ENCODE assay signal across 8 cellular contexts in genomic region chr4:182938213-182938645, GRCh38. TPM values are rescaled to one million over a fixed set of nuclear protein-coding genes. Genes with fewer than 3 reads are reported as not detected.
DNase-seq lines count a peak whose midpoint lies in the region; ATAC-seq lines count a peak whose summit lies in the region.

No MANE protein-coding gene starts in this region.

- H3K27me3 Mint-ChIP-seq in activated CD4-positive, alpha-beta T cell treated with anti-CD3 and anti-CD28 coated beads, Interleukin-2, amount 10 ng/mL, durations not matched to agents 7 days and 5 days, result peaks cover 14% of the 10 kb centered on the region
- H3K27me3 Mint-ChIP-seq in memory B cell, result peaks cover 14% of the 10 kb centered on the region

- H3K36me3 Mint-ChIP-seq in activated CD4-positive, alpha-beta T cell treated with anti-CD3 and anti-CD28 coated beads, Interleukin-2, amount 10 ng/mL, durations not matched to agents 7 days and 5 days (ENCODE audit: low read depth), result no peaks in the 10 kb centered on the region
- H3K36me3 Mint-ChIP-seq in memory B cell, result no peaks in the 10 kb centered on the region

- H3K4me1 Mint-ChIP-seq in activated CD4-positive, alpha-beta T cell treated with anti-CD3 and anti-CD28 coated beads, Interleukin-2, amount 10 ng/mL, durations not matched to agents 7 days and 5 days, result peaks cover 2% of the 10 kb centered on the region
- H3K4me1 Mint-ChIP-seq in memory B cell, result no peaks in the 10 kb centered on the region

- H3K4me3 Mint-ChIP-seq in activated CD4-positive, alpha-beta T cell treated with anti-CD3 and anti-CD28 coated beads, Interleukin-2, amount 10 ng/mL, durations not matched to agents 7 days and 5 days, result no peak overlapping the region
- no peak overlapping the region for H3K4me3 Mint-ChIP-seq in memory B cell

- CTCF ChIA-PET in activated CD4-positive, alpha-beta T cell treated with anti-CD3 and anti-CD28 coated beads, Interleukin-2, amount 10 ng/mL, durations not matched to agents 7 days and 5 days (lab: Charles Lee), result interaction anchor here (0.9 to 5.1 kb wide), 12 partner anchors 12 to 327 kb away, joined by 3 to 26 read pairs (median 4); no protein-coding TSS in a partner anchor

- no peak overlapping the region for H3K27ac Mint-ChIP-seq in activated CD4-positive, alpha-beta T cell treated with anti-CD3 and anti-CD28 coated beads, Interleukin-2, amount 10 ng/mL, durations not matched to agents 7 days and 5 days
- no peak overlapping the region for H3K27ac Mint-ChIP-seq in memory B cell

- DNase-seq in AG20443 (ENCODE audit: low spot score), result peak; percentile 92
- DNase-seq in NCI-H510A (lab: John Stamatoyannopoulos, UW), result peak; percentile 21
- DNase-seq in activated CD4-positive, alpha-beta T cell treated with anti-CD3 and anti-CD28 coated beads, Interleukin-2, amount 10 ng/mL, durations not matched to agents 7 days and 5 days, result peak; percentile 62
- peak; percentile 86 for DNase-seq in dermis blood vessel endothelial cell
- DNase-seq in memory B cell (ENCODE audit: low spot score in 2 of 2), result peak; percentile 54 to 62
- peak; percentile 50 to 63 for DNase-seq in stimulated activated CD8-positive, alpha-beta memory T cell treated with anti-CD3 and anti-CD28 coated beads, Interleukin-2, amount 100 ng/mL, for 48 hours (ENCODE audit: low read depth in 2 of 2)

- ATAC-seq in GM18867 (IDR thresholded peaks at IDR 0.05; ENCODE audit: unreplicated experiment) (peak; percentile 97), HG03045 (IDR thresholded peaks at IDR 0.05; ENCODE audit: unreplicated experiment) (peak; percentile 96), memory B cell (ENCODE audit: low read depth) (peak; percentile 92)

- H3K9me3 Mint-ChIP-seq in activated CD4-positive, alpha-beta T cell treated with anti-CD3 and anti-CD28 coated beads, Interleukin-2, amount 10 ng/mL, durations not matched to agents 7 days and 5 days, result no peaks in the 10 kb centered on the region
- no peaks in the 10 kb centered on the region for H3K9me3 Mint-ChIP-seq in memory B cell

- POLR2A ChIA-PET in activated CD4-positive, alpha-beta T cell treated with anti-CD3 and anti-CD28 coated beads, Interleukin-2, amount 10 ng/mL, durations not matched to agents 7 days and 5 days (lab: Charles Lee), result no interaction called here

RNA-seq across cellular contexts. Expression of gene DCTD, which starts 21.0 kb away (rescaled TPM):
- total RNA-seq in activated CD4-positive, alpha-beta T cell treated with anti-CD3 and anti-CD28 coated beads, Interleukin-2, amount 10 ng/mL, durations not matched to agents 7 days and 5 days, result 10 to 100 TPM; 60.0 to 65.9 TPM
- 77.3 and 107 TPM in 2 replicates for total RNA-seq in dermis blood vessel endothelial cell

Comparison
In these comparisons a context has a peak if more than half of its experiments do, and no peak if none do; other contexts are left out.
1. Peak in every context shown above with its lines: DNase-seq and ATAC-seq.
2. DNase-seq: peak in every context shown above with its lines; median percentile 92 in AG20443; 86 in dermis blood vessel endothelial cell; 62 in activated CD4-positive, alpha-beta T cell treated with anti-CD3 and anti-CD28 coated beads, Interleukin-2, amount 10 ng/mL, durations not matched to agents 7 days and 5 days; 58 in memory B cell; 56 in stimulated activated CD8-positive, alpha-beta memory T cell treated with anti-CD3 and anti-CD28 coated beads, Interleukin-2, amount 100 ng/mL, for 48 hours; 21 in NCI-H510A.